13 cellular contexts compared by ENCODE assay signal in genomic region chr18:66046025-66046602, GRCh38.
A peak's percentile ranks its signal among the peaks of the same experiment; 100 is the strongest.
DNase-seq lines count a peak whose midpoint lies in the region; ATAC-seq and TF ChIP-seq lines count a peak whose summit lies in the region.
"Had no signal": no experiment of that assay in that cellular context is flagged by ENCODE, and none has a peak within 500 bp of the region (broad histone marks: within the 10 kb centered on the region; RNA-seq: fewer than 3 reads in every experiment).

No MANE protein-coding gene starts in this region.

- no peak overlapping the region for H3K4me2 ChIP-seq in neural progenitor cell

- no peaks in the 10 kb centered on the region for H3K79me2 ChIP-seq in neural progenitor cell (ENCODE audit: low read depth)

- H3K4me1 ChIP-seq in neural progenitor cell: no peaks in the 10 kb centered on the region

- no peak overlapping the region for H3K9ac ChIP-seq in neural progenitor cell

- H4K20me1 ChIP-seq in neural progenitor cell (ENCODE audit: low read depth): no peaks in the 10 kb centered on the region

- DNase-seq in OCI-M1 (lab: John Stamatoyannopoulos, UW) (peak; percentile 38), neural progenitor cell (ENCODE audit: low spot score) (no peak)
- DNase-seq in activated CD4-positive, alpha-beta T cell treated with anti-CD3 and anti-CD28 coated beads for 48 hours: no peak
- no peak for DNase-seq in activated CD8-positive, alpha-beta memory T cell treated with anti-CD3 and anti-CD28 coated beads, Interleukin-2, amount 50 U/mL, for 4 hours
- no peak for DNase-seq in activated naive CD4-positive, alpha-beta T cell treated with Interleukin-2 at 50 U/mL for 16 hours
- DNase-seq: activated B cell treated with CpG ODN at 0.5 μM for 24 hours, GF-D8, NCI-H1092 treated with DMSO at 0.1 percent for 48 hours, NCI-H510A treated with DMSO at 0.1 percent for 48 hours had no signal

- no peak for TF ChIP-seq CTCF in neural progenitor cell (IDR thresholded peaks at IDR 0.05)

- no peaks in the 10 kb centered on the region for H3K27me3 ChIP-seq in neural progenitor cell

- H3K27ac Mint-ChIP-seq in neural progenitor cell: no peak overlapping the region
- H3K27ac Mint-ChIP-seq: activated B cell treated with CpG ODN at 0.5 μM for 24 hours had no signal

- no peaks in the 10 kb centered on the region for H3K9me3 ChIP-seq in neural progenitor cell (ENCODE audit: low read depth)

- no peak overlapping the region for H3K4me3 Mint-ChIP-seq in neural progenitor cell
- H3K4me3 Mint-ChIP-seq: activated B cell treated with CpG ODN at 0.5 μM for 24 hours had no signal

- H3K9me3 Mint-ChIP-seq in neural progenitor cell: no peaks in the 10 kb centered on the region
- H3K9me3 Mint-ChIP-seq: activated B cell treated with CpG ODN at 0.5 μM for 24 hours had no signal

- H3K4me3 ChIP-seq in neural progenitor cell: no peak overlapping the region
- H3K4me3 ChIP-seq: coronary artery had no signal

- H3F3A ChIP-seq in neural progenitor cell (ENCODE audit: low read depth): no peaks in the 10 kb centered on the region

- no peaks in the 10 kb centered on the region for H3K27me3 Mint-ChIP-seq in neural progenitor cell (ENCODE audit: insufficient read depth, low read depth)
- H3K27me3 Mint-ChIP-seq: activated B cell treated with CpG ODN at 0.5 μM for 24 hours had no signal

- no peaks in the 10 kb centered on the region for H3K4me1 Mint-ChIP-seq in neural progenitor cell
- H3K4me1 Mint-ChIP-seq: activated B cell treated with CpG ODN at 0.5 μM for 24 hours had no signal

- ATAC-seq in GM19395 (IDR thresholded peaks at IDR 0.05; ENCODE audit: unreplicated experiment) (peak; percentile 60), HG02938 (IDR thresholded peaks at IDR 0.05; ENCODE audit: unreplicated experiment) (peak; percentile 73)
- ATAC-seq: right cardiac atrium had no signal

- H3K27ac ChIP-seq in neural progenitor cell: no peak overlapping the region
- H3K27ac ChIP-seq: coronary artery had no signal

- peak overlapping the region; percentile 75 for H2AFZ ChIP-seq in neural progenitor cell (replicated peaks)

- no peaks in the 10 kb centered on the region for H3K36me3 ChIP-seq in neural progenitor cell

- no peaks in the 10 kb centered on the region for H3K36me3 Mint-ChIP-seq in neural progenitor cell
